8 cellular contexts compared by ENCODE assay signal in the genomic region with DNA sequence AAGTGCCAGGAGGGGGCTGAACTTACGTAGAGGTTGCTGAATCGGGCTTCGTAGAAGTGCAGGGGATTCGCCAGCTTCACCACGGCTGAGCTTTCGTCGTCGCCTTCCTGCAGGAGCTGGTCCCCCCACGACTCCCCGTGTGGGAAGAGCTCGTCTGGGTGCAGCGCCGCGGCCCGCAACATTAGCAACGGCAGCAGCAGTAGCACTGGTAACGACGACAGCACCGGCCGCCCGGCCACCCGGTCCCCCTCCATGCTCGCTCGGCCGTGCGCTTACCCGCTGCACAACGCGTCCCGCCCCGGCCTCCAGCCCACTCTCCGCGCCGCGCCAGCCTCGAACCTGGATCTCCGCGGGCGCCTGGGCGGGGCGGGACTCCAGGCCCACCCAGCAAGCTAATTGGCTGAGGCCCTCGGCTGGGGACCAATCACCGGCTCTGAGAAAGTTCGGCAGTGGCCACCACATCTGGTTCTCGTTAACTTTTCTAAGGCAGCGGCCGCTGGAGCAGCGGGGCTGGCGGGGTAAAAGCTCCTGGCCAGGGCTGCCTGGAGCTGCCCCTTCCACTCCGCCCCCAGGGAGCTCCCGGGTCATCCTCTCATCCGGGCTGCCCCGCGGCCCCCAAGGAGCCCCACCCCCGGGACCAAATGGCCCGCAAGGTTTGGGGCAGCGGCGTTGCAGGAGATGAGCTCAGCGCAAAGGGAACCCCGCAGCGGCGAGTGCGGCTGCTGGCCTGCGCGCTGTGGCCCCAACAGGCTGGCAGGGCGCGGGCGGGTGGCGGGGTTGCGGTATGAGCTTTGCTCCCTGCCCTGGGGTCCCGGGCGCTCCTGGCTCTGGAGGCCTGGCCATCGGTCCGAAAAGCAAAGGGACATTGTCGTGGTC. TPM values are rescaled to one million over a fixed set of nuclear protein-coding genes. Genes with fewer than 3 reads are reported as not detected.
DNase-seq lines count a peak whose midpoint lies in the region; ATAC-seq and TF ChIP-seq lines count a peak whose summit lies in the region.

A gene with protein sequence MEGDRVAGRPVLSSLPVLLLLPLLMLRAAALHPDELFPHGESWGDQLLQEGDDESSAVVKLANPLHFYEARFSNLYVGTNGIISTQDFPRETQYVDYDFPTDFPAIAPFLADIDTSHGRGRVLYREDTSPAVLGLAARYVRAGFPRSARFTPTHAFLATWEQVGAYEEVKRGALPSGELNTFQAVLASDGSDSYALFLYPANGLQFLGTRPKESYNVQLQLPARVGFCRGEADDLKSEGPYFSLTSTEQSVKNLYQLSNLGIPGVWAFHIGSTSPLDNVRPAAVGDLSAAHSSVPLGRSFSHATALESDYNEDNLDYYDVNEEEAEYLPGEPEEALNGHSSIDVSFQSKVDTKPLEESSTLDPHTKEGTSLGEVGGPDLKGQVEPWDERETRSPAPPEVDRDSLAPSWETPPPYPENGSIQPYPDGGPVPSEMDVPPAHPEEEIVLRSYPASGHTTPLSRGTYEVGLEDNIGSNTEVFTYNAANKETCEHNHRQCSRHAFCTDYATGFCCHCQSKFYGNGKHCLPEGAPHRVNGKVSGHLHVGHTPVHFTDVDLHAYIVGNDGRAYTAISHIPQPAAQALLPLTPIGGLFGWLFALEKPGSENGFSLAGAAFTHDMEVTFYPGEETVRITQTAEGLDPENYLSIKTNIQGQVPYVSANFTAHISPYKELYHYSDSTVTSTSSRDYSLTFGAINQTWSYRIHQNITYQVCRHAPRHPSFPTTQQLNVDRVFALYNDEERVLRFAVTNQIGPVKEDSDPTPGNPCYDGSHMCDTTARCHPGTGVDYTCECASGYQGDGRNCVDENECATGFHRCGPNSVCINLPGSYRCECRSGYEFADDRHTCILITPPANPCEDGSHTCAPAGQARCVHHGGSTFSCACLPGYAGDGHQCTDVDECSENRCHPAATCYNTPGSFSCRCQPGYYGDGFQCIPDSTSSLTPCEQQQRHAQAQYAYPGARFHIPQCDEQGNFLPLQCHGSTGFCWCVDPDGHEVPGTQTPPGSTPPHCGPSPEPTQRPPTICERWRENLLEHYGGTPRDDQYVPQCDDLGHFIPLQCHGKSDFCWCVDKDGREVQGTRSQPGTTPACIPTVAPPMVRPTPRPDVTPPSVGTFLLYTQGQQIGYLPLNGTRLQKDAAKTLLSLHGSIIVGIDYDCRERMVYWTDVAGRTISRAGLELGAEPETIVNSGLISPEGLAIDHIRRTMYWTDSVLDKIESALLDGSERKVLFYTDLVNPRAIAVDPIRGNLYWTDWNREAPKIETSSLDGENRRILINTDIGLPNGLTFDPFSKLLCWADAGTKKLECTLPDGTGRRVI (N-terminal part only) (minus strand): TSS at position 319 of the 876 bp plus-strand sequence. CDS start 65 bp downstream, at position 254.

- H4K20me1 ChIP-seq in BLaER1, result no peaks in the 10 kb centered on the region

- CTCF ChIA-PET in activated CD4-positive, alpha-beta T cell treated with anti-CD3 and anti-CD28 coated beads, Interleukin-2, amount 10 ng/mL, durations not matched to agents 7 days and 5 days (lab: Charles Lee), result interaction anchor here (0.6 to 1.6 kb wide), 3 partner anchors 15 to 669 kb away, joined by 3 to 4 read pairs (median 3); no protein-coding TSS in a partner anchor

- H3K27me3 Mint-ChIP-seq in activated CD4-positive, alpha-beta T cell treated with anti-CD3 and anti-CD28 coated beads, Interleukin-2, amount 10 ng/mL, durations not matched to agents 7 days and 5 days, result peaks cover 67% of the 10 kb centered on the region

- H3K36me3 Mint-ChIP-seq in activated CD4-positive, alpha-beta T cell treated with anti-CD3 and anti-CD28 coated beads, Interleukin-2, amount 10 ng/mL, durations not matched to agents 7 days and 5 days (ENCODE audit: low read depth), result peaks cover 1% of the 10 kb centered on the region

- POLR2A ChIA-PET in activated CD4-positive, alpha-beta T cell treated with anti-CD3 and anti-CD28 coated beads, Interleukin-2, amount 10 ng/mL, durations not matched to agents 7 days and 5 days (lab: Charles Lee), result no interaction called here

- peak; percentile 44 for ATAC-seq in HG03432 (IDR thresholded peaks at IDR 0.05; ENCODE audit: unreplicated experiment)
- ATAC-seq in right lobe of liver, result peak; percentile 75 to 82 (median 76)
- ATAC-seq in HG03097 (IDR thresholded peaks at IDR 0.05; ENCODE audit: low FRiP score, unreplicated experiment), result no peak

- peak within 1 kb of the TSS; percentile 79 for H3K27ac ChIP-seq in BLaER1
- peak within 1 kb of the TSS in 2 of 3 donors; percentile 40 to 63 for H3K27ac ChIP-seq in right lobe of liver

- no peaks in the 10 kb centered on the region for H3K9me3 Mint-ChIP-seq in activated CD4-positive, alpha-beta T cell treated with anti-CD3 and anti-CD28 coated beads, Interleukin-2, amount 10 ng/mL, durations not matched to agents 7 days and 5 days

- peak within 1 kb of the TSS; percentile 44 for H3K4me3 Mint-ChIP-seq in activated CD4-positive, alpha-beta T cell treated with anti-CD3 and anti-CD28 coated beads, Interleukin-2, amount 10 ng/mL, durations not matched to agents 7 days and 5 days

- H3K9me3 ChIP-seq in BLaER1, result peaks cover 2% of the 10 kb centered on the region
- H3K9me3 ChIP-seq in right lobe of liver, result no peaks in the 10 kb centered on the region

- no peak for TF ChIP-seq CTCF in right lobe of liver (IDR thresholded peaks at IDR 0.05)

- peak within 1 kb of the TSS; percentile 86 for H3K4me2 ChIP-seq in BLaER1

- peak; percentile 30 for DNase-seq in activated CD4-positive, alpha-beta T cell treated with anti-CD3 and anti-CD28 coated beads, Interleukin-2, amount 10 ng/mL, durations not matched to agents 7 days and 5 days
- peak; percentile 11 for DNase-seq in effector CD4-positive, alpha-beta T cell
- DNase-seq in right lobe of liver (peak; percentile 52 to 65 (median 62)), NCI-H2171 (lab: John Stamatoyannopoulos, UW) (no peak)
- peak; percentile 50 for DNase-seq in stimulated activated CD4-positive, alpha-beta T cell treated with anti-CD3 and anti-CD28 coated beads, Interleukin-4, amount 100 ng/mL, for 1 hour

- peaks cover 16% of the 10 kb centered on the region for H3K4me1 Mint-ChIP-seq in activated CD4-positive, alpha-beta T cell treated with anti-CD3 and anti-CD28 coated beads, Interleukin-2, amount 10 ng/mL, durations not matched to agents 7 days and 5 days

- 6% methylated on average over 3 of the region's 75 CpGs for WGBS in right lobe of liver (ENCODE audit: insufficient coverage, low coverage, low lambda C conversion rate, missing lambda C conversion rate)

- no peak for TF ChIP-seq POLR2A in right lobe of liver (IDR thresholded peaks at IDR 0.05)

- intact Hi-C loops in right lobe of liver (cut with DNase I), result no loop called here

- H3K27me3 ChIP-seq in BLaER1 (no peaks in the 10 kb centered on the region), right lobe of liver (peaks cover 0 to 17% of the 10 kb centered on the region in 2 donors)

- H3K4me1 ChIP-seq in BLaER1 (peaks cover 70% of the 10 kb centered on the region), right lobe of liver (peaks cover 0 to 21% (median 0%) of the 10 kb centered on the region in 4 donors)

- H3K9ac ChIP-seq in BLaER1, result peak within 1 kb of the TSS; percentile 88

- H3K27ac Mint-ChIP-seq in activated CD4-positive, alpha-beta T cell treated with anti-CD3 and anti-CD28 coated beads, Interleukin-2, amount 10 ng/mL, durations not matched to agents 7 days and 5 days, result no peak within 1 kb of the TSS

- H3K36me3 ChIP-seq in BLaER1 (peaks cover 19% of the 10 kb centered on the region), right lobe of liver (no peaks in the 10 kb centered on the region)

- H3K4me3 ChIP-seq in BLaER1 (peak within 1 kb of the TSS; percentile 87), right lobe of liver (peak within 1 kb of the TSS; percentile 35 to 48 (median 39))

RNA-seq across cellular contexts. Expression of the gene that starts here (rescaled TPM):
- under 1 TPM; 0.30 to 0.33 TPM for total RNA-seq in activated CD4-positive, alpha-beta T cell treated with anti-CD3 and anti-CD28 coated beads, Interleukin-2, amount 10 ng/mL, durations not matched to agents 7 days and 5 days
- 10 to 100 TPM in 1 of 6 experiments, 1 to 10 TPM in 5; 1.7 to 12.9 (median 4.5) TPM for total RNA-seq in right lobe of liver

Comparison
In these comparisons a context has a peak if more than half of its experiments do, and no peak if none do; other contexts are left out.
1. Peak in DNase-seq in activated CD4-positive, alpha-beta T cell treated with anti-CD3 and anti-CD28 coated beads, Interleukin-2, amount 10 ng/mL, durations not matched to agents 7 days and 5 days; RNA of the gene not detected or under 1 TPM.